10 cellular contexts compared by ENCODE assay signal in genomic region chr20:57780906-57781305, GRCh38.
"Had no signal": no experiment of that assay in that cellular context is flagged by ENCODE, and none has a peak within 500 bp of the region (broad histone marks: within the 10 kb centered on the region; RNA-seq: fewer than 3 reads in every experiment).

No MANE protein-coding gene starts in this region.

- H3K9ac ChIP-seq: GM23248, KMS-11 had no signal

- DNase-seq: GM23248, GOT3, H9, HCEC 1CT, HFFc6, Karpas-422, KBM-7 had no signal

- H2AFZ ChIP-seq: GM23248 had no signal

- H3K4me2 ChIP-seq: KMS-11 had no signal

- H3K27ac ChIP-seq: GM23248, HL-60, KMS-11 had no signal

- H3K4me3 ChIP-seq: GM23248 had no signal

- FAIRE-seq: H54 had no signal
